ENCODE assay signal across 11 cellular contexts in genomic region chr1:32786856-32787255, GRCh38. TPM values are rescaled to one million over a fixed set of nuclear protein-coding genes. Genes with fewer than 3 reads are reported as not detected.
DNase-seq lines count a peak whose midpoint lies in the region; TF ChIP-seq lines count a peak whose summit lies in the region.
"Had no signal": no experiment of that assay in that cellular context is flagged by ENCODE, and none has a peak within 500 bp of the region (broad histone marks: within the 10 kb centered on the region; RNA-seq: fewer than 3 reads in every experiment).

No MANE protein-coding gene starts in this region.

- no peaks in the 10 kb centered on the region for H3K27me3 ChIP-seq in tibial nerve
- H3K27me3 ChIP-seq: BLaER1, gastrocnemius medialis had no signal

- H3K4me1 ChIP-seq in tibial nerve, result peaks cover 0 to 10% (median 0%) of the 10 kb centered on the region in 4 donors
- H3K4me1 ChIP-seq: BLaER1 had no signal

- CTCF ChIA-PET in activated CD4-positive, alpha-beta memory T cell treated with anti-CD3 and anti-CD28 coated beads, Interleukin-2, amount 10 ng/mL, durations not matched to agents 7 days and 5 days (lab: Charles Lee), result interaction anchor here (1.0 to 1.3 kb wide), 4 partner anchors 12 to 80 kb away, joined by 3 to 7 read pairs (median 6); no protein-coding TSS in a partner anchor
- CTCF ChIA-PET in activated CD4-positive, alpha-beta memory T cell treated with anti-CD3 and anti-CD28 coated beads for 36 hours (lab: Charles Lee), result interaction anchor here (3.2 to 3.4 kb wide), 2 partner anchors 14 to 75 kb away, joined by 11 to 14 read pairs; no protein-coding TSS in a partner anchor

- peaks cover 60% of the 10 kb centered on the region for H3K36me3 Mint-ChIP-seq in activated CD4-positive, alpha-beta memory T cell treated with anti-CD3 and anti-CD28 coated beads, Interleukin-2, amount 10 ng/mL, durations not matched to agents 7 days and 5 days (ENCODE audit: low read depth)
- H3K36me3 Mint-ChIP-seq in activated CD4-positive, alpha-beta memory T cell treated with anti-CD3 and anti-CD28 coated beads for 36 hours, result peaks cover 40% of the 10 kb centered on the region

- no peak for DNase-seq in activated CD4-positive, alpha-beta memory T cell treated with anti-CD3 and anti-CD28 coated beads, Interleukin-2, amount 10 ng/mL, durations not matched to agents 7 days and 5 days
- DNase-seq in activated CD4-positive, alpha-beta memory T cell treated with anti-CD3 and anti-CD28 coated beads for 36 hours, result no peak
- DNase-seq in SK-MEL-5 (ENCODE audit: low read depth, low spot score) (peak; percentile 89), fibroblast of villous mesenchyme (ENCODE audit: low read depth) (no peak), tibial nerve (ENCODE audit: low spot score in 2 of 2) (no peak), iPS-NIHi11 (ENCODE audit: low spot score) (no peak), NCI-H774 (lab: John Stamatoyannopoulos, UW) (no peak)
- DNase-seq in stimulated activated naive CD4-positive, alpha-beta T cell (lab: John Stamatoyannopoulos, UW), result no peak
- DNase-seq: gastrocnemius medialis; stimulated activated naive B cell treated with anti-CD40 and anti-IgM and Interleukin-4, amounts not matched to agents 10 μg/mL and 1 μg/mL and 100 μg/mL, for 72 hours had no signal

- H3K9me3 ChIP-seq in tibial nerve, result no peaks in the 10 kb centered on the region
- H3K9me3 ChIP-seq: BLaER1, gastrocnemius medialis had no signal

- TF ChIP-seq CTCF in fibroblast of villous mesenchyme (IDR thresholded peaks at IDR 0.05; ENCODE audit: insufficient read depth, low read depth, low read length) (peak; percentile 15), tibial nerve (IDR thresholded peaks at IDR 0.05) (peak in 4 of 5 experiments; percentile 8 to 51 (median 33))

- TF ChIP-seq POLR2A in tibial nerve (IDR thresholded peaks at IDR 0.05), result no peak

- H3K9me3 Mint-ChIP-seq in activated CD4-positive, alpha-beta memory T cell treated with anti-CD3 and anti-CD28 coated beads, Interleukin-2, amount 10 ng/mL, durations not matched to agents 7 days and 5 days, result no peaks in the 10 kb centered on the region
- no peaks in the 10 kb centered on the region for H3K9me3 Mint-ChIP-seq in activated CD4-positive, alpha-beta memory T cell treated with anti-CD3 and anti-CD28 coated beads for 36 hours
- H3K9me3 Mint-ChIP-seq: stimulated activated naive B cell treated with anti-CD40 and anti-IgM and Interleukin-4, amounts not matched to agents 10 μg/mL and 1 μg/mL and 100 μg/mL, for 72 hours had no signal

- no peak for TF ChIP-seq EP300 in tibial nerve (IDR thresholded peaks at IDR 0.05)

- WGBS in tibial nerve, 2 donors, result 28 to 38% methylated on average over 4 of the region's 4 CpGs

- POLR2A ChIA-PET in activated CD4-positive, alpha-beta memory T cell treated with anti-CD3 and anti-CD28 coated beads, Interleukin-2, amount 10 ng/mL, durations not matched to agents 7 days and 5 days (lab: Charles Lee), result no interaction called here
- POLR2A ChIA-PET in activated CD4-positive, alpha-beta memory T cell treated with anti-CD3 and anti-CD28 coated beads for 36 hours (lab: Charles Lee), result no interaction called here

- peak overlapping the region; percentile 35 for H3K27ac Mint-ChIP-seq in activated CD4-positive, alpha-beta memory T cell treated with anti-CD3 and anti-CD28 coated beads, Interleukin-2, amount 10 ng/mL, durations not matched to agents 7 days and 5 days
- no peak overlapping the region for H3K27ac Mint-ChIP-seq in activated CD4-positive, alpha-beta memory T cell treated with anti-CD3 and anti-CD28 coated beads for 36 hours
- H3K27ac Mint-ChIP-seq: stimulated activated naive B cell treated with anti-CD40 and anti-IgM and Interleukin-4, amounts not matched to agents 10 μg/mL and 1 μg/mL and 100 μg/mL, for 72 hours had no signal

- intact Hi-C loops in activated CD4-positive, alpha-beta memory T cell treated with anti-CD3 and anti-CD28 coated beads for 36 hours (cut with micrococcal nuclease), result no loop called here

- peaks cover 20% of the 10 kb centered on the region for H3K4me1 Mint-ChIP-seq in activated CD4-positive, alpha-beta memory T cell treated with anti-CD3 and anti-CD28 coated beads, Interleukin-2, amount 10 ng/mL, durations not matched to agents 7 days and 5 days
- peaks cover 6% of the 10 kb centered on the region for H3K4me1 Mint-ChIP-seq in activated CD4-positive, alpha-beta memory T cell treated with anti-CD3 and anti-CD28 coated beads for 36 hours (ENCODE audit: low read depth)

- no peak overlapping the region for H3K4me3 ChIP-seq in fibroblast of villous mesenchyme (ENCODE audit: low read depth, low read length)
- no peak overlapping the region for H3K4me3 ChIP-seq in tibial nerve
- H3K4me3 ChIP-seq: BLaER1, gastrocnemius medialis had no signal

- no peaks in the 10 kb centered on the region for H3K27me3 Mint-ChIP-seq in activated CD4-positive, alpha-beta memory T cell treated with anti-CD3 and anti-CD28 coated beads, Interleukin-2, amount 10 ng/mL, durations not matched to agents 7 days and 5 days
- H3K27me3 Mint-ChIP-seq in activated CD4-positive, alpha-beta memory T cell treated with anti-CD3 and anti-CD28 coated beads for 36 hours, result no peaks in the 10 kb centered on the region
- H3K27me3 Mint-ChIP-seq: stimulated activated naive B cell treated with anti-CD40 and anti-IgM and Interleukin-4, amounts not matched to agents 10 μg/mL and 1 μg/mL and 100 μg/mL, for 72 hours had no signal

- H3K36me3 ChIP-seq in tibial nerve, result peaks cover 0 to 87% (median 6%) of the 10 kb centered on the region in 3 donors

- H3K4me3 Mint-ChIP-seq in activated CD4-positive, alpha-beta memory T cell treated with anti-CD3 and anti-CD28 coated beads, Interleukin-2, amount 10 ng/mL, durations not matched to agents 7 days and 5 days, result no peak overlapping the region
- H3K4me3 Mint-ChIP-seq in activated CD4-positive, alpha-beta memory T cell treated with anti-CD3 and anti-CD28 coated beads for 36 hours, result no peak overlapping the region
- H3K4me3 Mint-ChIP-seq: stimulated activated naive B cell treated with anti-CD40 and anti-IgM and Interleukin-4, amounts not matched to agents 10 μg/mL and 1 μg/mL and 100 μg/mL, for 72 hours had no signal

- H3K27ac ChIP-seq in tibial nerve, result peak overlapping the region in 1 of 4 donors; percentile 33
- H3K27ac ChIP-seq: BLaER1, gastrocnemius medialis had no signal

- in situ Hi-C loops in SK-MEL-5 (cut with HindIII; ENCODE audit: low pct_unique_long_range_greater_than_20kb, low sequenced_read_pairs), result no loop called here

RNA-seq across cellular contexts. Expression of gene YARS1, which starts 30.3 kb away (rescaled TPM):
- 100 to 1,000 TPM; 204 to 214 TPM for total RNA-seq in activated CD4-positive, alpha-beta memory T cell treated with anti-CD3 and anti-CD28 coated beads, Interleukin-2, amount 10 ng/mL, durations not matched to agents 7 days and 5 days
- total RNA-seq in activated CD4-positive, alpha-beta memory T cell treated with anti-CD3 and anti-CD28 coated beads for 36 hours, result 100 to 1,000 TPM; 208 to 213 TPM
- total RNA-seq in SK-MEL-5 (2014; rRNA removed; shearing (Covaris generic)), result 137 and 153 TPM in 2 replicates
- polyA plus RNA-seq in SK-MEL-5 (2015; cell fraction: cytosol; rRNA removed), result 193 and 232 TPM in 2 replicates
- polyA plus RNA-seq in SK-MEL-5 (2015; cell fraction: nucleus; rRNA removed), result 254 and 269 TPM in 2 replicates
- total RNA-seq in fibroblast of villous mesenchyme, result 137 and 182 TPM in 2 replicates
- total RNA-seq in tibial nerve, result 10 to 100 TPM; 29.0 to 80.7 (median 50.2) TPM

RNA-seq across cellular contexts. Expression of gene S100PBP, which starts 30.6 kb away (rescaled TPM):
- 10 to 100 TPM; 78.4 to 84.0 TPM for total RNA-seq in activated CD4-positive, alpha-beta memory T cell treated with anti-CD3 and anti-CD28 coated beads, Interleukin-2, amount 10 ng/mL, durations not matched to agents 7 days and 5 days
- 10 to 100 TPM; 30.4 to 32.7 TPM for total RNA-seq in activated CD4-positive, alpha-beta memory T cell treated with anti-CD3 and anti-CD28 coated beads for 36 hours
- total RNA-seq in SK-MEL-5 (2014; rRNA removed; shearing (Covaris generic)), result 16.9 and 21.3 TPM in 2 replicates
- polyA plus RNA-seq in SK-MEL-5 (2015; cell fraction: cytosol; rRNA removed), result 13.4 and 13.6 TPM in 2 replicates
- 57.3 and 97.6 TPM in 2 replicates for polyA plus RNA-seq in SK-MEL-5 (2015; cell fraction: nucleus; rRNA removed)
- total RNA-seq in fibroblast of villous mesenchyme (32.9 and 46.6 TPM in 2 replicates), tibial nerve (10 to 100 TPM; 24.0 to 55.5 (median 33.4) TPM)
